8 cellular contexts compared by ENCODE assay signal in genomic region chr12:51951843-51952722, GRCh38. TPM values are rescaled to one million over a fixed set of nuclear protein-coding genes. Genes with fewer than 3 reads are reported as not detected.
DNase-seq lines count a peak whose midpoint lies in the region; ATAC-seq lines count a peak whose summit lies in the region.

No MANE protein-coding gene starts in this region.

- peak; percentile 63 for DNase-seq in ELF-1 (ENCODE audit: low read depth, low spot score)
- DNase-seq in activated naive CD4-positive, alpha-beta T cell treated with anti-CD3 and anti-CD28 coated beads, Interleukin-2, amount 50 U/mL, for 16 hours = peak; percentile 23
- peak; percentile 60 for DNase-seq in left ventricle myocardium superior
- peak; percentile 75 for DNase-seq in retina
- DNase-seq in GM19238 (ENCODE audit: insufficient read length, low spot score) = no peak

- peaks cover 60% of the 10 kb centered on the region for H3K27me3 ChIP-seq in HUES64 (ENCODE audit: insufficient read depth, low read length)

- H3K27ac ChIP-seq in HUES64 (ENCODE audit: low read depth, low read length) = peak overlapping the region; percentile 49; the same call in 1 of the 2 replicates

- H3K4me3 ChIP-seq in HUES64 (ENCODE audit: low read length) = peak overlapping the region; percentile 91

- H3K9ac ChIP-seq in HUES64 (ENCODE audit: low read depth, low read length) = peak overlapping the region; percentile 93

- no peaks in the 10 kb centered on the region for H3K36me3 ChIP-seq in HUES64 (ENCODE audit: insufficient read depth, low read length)

- peaks cover 5% of the 10 kb centered on the region; the same call in 1 of the 2 replicates for H3K4me1 ChIP-seq in HUES64 (ENCODE audit: insufficient read depth, low read length)

- H3K9me3 ChIP-seq in HUES64 (ENCODE audit: insufficient read depth, low read depth, low read length) = no peaks in the 10 kb centered on the region

- under 1% methylated on average over 41 of the region's 50 CpGs for whole genome bisulfite sequencing in HUES64

- intact Hi-C loops in left ventricle myocardium superior (cut with micrococcal nuclease) = no loop called here

- peak; percentile 34 for ATAC-seq in left ventricle myocardium superior
- no peak for ATAC-seq in HG02571 (IDR thresholded peaks at IDR 0.05; ENCODE audit: unreplicated experiment)
- ATAC-seq in GM18868 (IDR thresholded peaks at IDR 0.05; ENCODE audit: unreplicated experiment) = no peak

RNA-seq across cellular contexts. Expression of gene ACVR1B, which starts 0.6 kb away (rescaled TPM):
- 11.8 TPM for polyA plus RNA-seq in HUES64 (2013, experiment 1 of 2)
- polyA plus RNA-seq in HUES64 (2013, experiment 2 of 2) = 14.5 TPM
- total RNA-seq in left ventricle myocardium superior = 11.2 TPM

RNA-seq across cellular contexts. Expression of gene ACVRL1, which starts 44.8 kb away (rescaled TPM):
- 0.30 TPM for polyA plus RNA-seq in HUES64 (2013, experiment 1 of 2)
- 1.3 TPM for polyA plus RNA-seq in HUES64 (2013, experiment 2 of 2)
- 31.7 TPM for total RNA-seq in left ventricle myocardium superior

RNA-seq across cellular contexts. Expression of gene TAMALIN, which starts 54.7 kb away (rescaled TPM):
- 3.0 TPM for polyA plus RNA-seq in HUES64 (2013, experiment 1 of 2)
- polyA plus RNA-seq in HUES64 (2013, experiment 2 of 2) = 3.4 TPM
- total RNA-seq in left ventricle myocardium superior = 22.2 TPM
